ENCODE assay signal across 8 cellular contexts in the genomic region with DNA sequence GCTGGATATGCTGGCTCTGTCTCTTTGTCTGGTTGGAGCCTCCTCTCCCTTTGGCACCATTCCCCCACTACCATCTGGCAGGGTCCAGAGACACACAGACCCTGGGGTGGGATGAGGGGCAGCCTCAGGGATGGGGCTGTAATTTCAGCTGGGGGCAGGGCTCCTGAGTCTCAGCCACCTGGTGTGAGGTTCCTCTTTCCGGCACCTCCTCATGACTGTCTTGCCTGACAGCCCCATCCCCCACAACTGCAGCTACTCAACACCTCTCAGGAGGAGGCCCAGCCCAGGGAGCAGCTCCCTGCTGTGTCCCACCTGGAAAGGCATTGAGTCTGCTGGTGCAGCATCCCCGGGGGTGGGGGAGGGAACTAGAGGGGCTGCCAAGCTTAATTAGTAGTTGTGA. TPM values are rescaled to one million over a fixed set of nuclear protein-coding genes. Genes with fewer than 3 reads are reported as not detected.
DNase-seq lines count a peak whose midpoint lies in the region; ATAC-seq and TF ChIP-seq lines count a peak whose summit lies in the region.

No MANE protein-coding gene starts in this region.

- DNase-seq in stimulated activated CD4-positive, alpha-beta T cell treated with anti-CD3 and anti-CD28 coated beads, Interleukin-15, amount 100 ng/mL, for 24 hours: peak; percentile 11
- no peak for DNase-seq in stimulated activated CD4-positive, alpha-beta T cell treated with anti-CD3 and anti-CD28 coated beads, Interleukin-4, amount 100 ng/mL, for 1 hour
- peak; percentile 97 to 98 for DNase-seq in NCI-H524 (lab: John Stamatoyannopoulos, UW)
- no peak for DNase-seq in amniotic stem cell (lab: John Stamatoyannopoulos, UW)
- no peak for DNase-seq in left ventricle myocardium inferior
- no peak for DNase-seq in hippocampal formation (lab: John Stamatoyannopoulos, UW)

- H3K9me3 Mint-ChIP-seq in activated T-helper 17 cell treated with anti-CD3 and anti-CD28 coated beads, Interleukin-2, amount 50 U/mL, for 72 hours: no peaks in the 10 kb centered on the region

- no peaks in the 10 kb centered on the region for H3K27me3 Mint-ChIP-seq in activated T-helper 17 cell treated with anti-CD3 and anti-CD28 coated beads, Interleukin-2, amount 50 U/mL, for 72 hours

- no peak overlapping the region for H3K27ac ChIP-seq in left ventricle myocardium inferior (replicated peaks)

- H3K4me1 Mint-ChIP-seq in activated T-helper 17 cell treated with anti-CD3 and anti-CD28 coated beads, Interleukin-2, amount 50 U/mL, for 72 hours: peaks cover 6% of the 10 kb centered on the region

- intact Hi-C loops in left ventricle myocardium inferior (cut with micrococcal nuclease): no loop called here

- H3K9me3 ChIP-seq in left ventricle myocardium inferior (replicated peaks): no peaks in the 10 kb centered on the region

- H3K4me3 ChIP-seq in left ventricle myocardium inferior: no peak overlapping the region

- H3K36me3 Mint-ChIP-seq in activated T-helper 17 cell treated with anti-CD3 and anti-CD28 coated beads, Interleukin-2, amount 50 U/mL, for 72 hours (ENCODE audit: low read depth): no peaks in the 10 kb centered on the region

- ATAC-seq in HG03095 (IDR thresholded peaks at IDR 0.05; ENCODE audit: unreplicated experiment): peak; percentile 79
- ATAC-seq in activated T-helper 17 cell treated with anti-CD3 and anti-CD28 coated beads, Interleukin-2, amount 50 U/mL, for 72 hours (replicated peaks): no peak

- no peak for TF ChIP-seq CTCF in left ventricle myocardium inferior (IDR thresholded peaks at IDR 0.05; ENCODE audit: borderline replicate concordance)

- H3K4me1 ChIP-seq in left ventricle myocardium inferior: peaks cover 35% of the 10 kb centered on the region

- no peak overlapping the region for H3K4me3 Mint-ChIP-seq in activated T-helper 17 cell treated with anti-CD3 and anti-CD28 coated beads, Interleukin-2, amount 50 U/mL, for 72 hours

- no peaks in the 10 kb centered on the region for H3K36me3 ChIP-seq in left ventricle myocardium inferior

- H3K27me3 ChIP-seq in left ventricle myocardium inferior (ENCODE audit: low read depth): no peaks in the 10 kb centered on the region

- H3K27ac Mint-ChIP-seq in activated T-helper 17 cell treated with anti-CD3 and anti-CD28 coated beads, Interleukin-2, amount 50 U/mL, for 72 hours: no peak overlapping the region

RNA-seq across cellular contexts. Expression of a gene that starts 11.7 kb away (rescaled TPM):
- total RNA-seq in left ventricle myocardium inferior: 1,202 TPM
- 1,000 to 10,000 TPM; 2,772 to 2,939 TPM for total RNA-seq in activated T-helper 17 cell treated with anti-CD3 and anti-CD28 coated beads, Interleukin-2, amount 50 U/mL, for 72 hours

RNA-seq across cellular contexts. Expression of a gene that starts 46.7 kb away (rescaled TPM):
- 58.9 TPM for total RNA-seq in left ventricle myocardium inferior
- 1 to 10 TPM in 1 of 2 donors, under 1 TPM in 1; 0.48 to 1.8 TPM for total RNA-seq in activated T-helper 17 cell treated with anti-CD3 and anti-CD28 coated beads, Interleukin-2, amount 50 U/mL, for 72 hours

RNA-seq across cellular contexts. Expression of a gene that starts 48.5 kb away (rescaled TPM):
- 251 TPM for total RNA-seq in left ventricle myocardium inferior
- total RNA-seq in activated T-helper 17 cell treated with anti-CD3 and anti-CD28 coated beads, Interleukin-2, amount 50 U/mL, for 72 hours: 100 to 1,000 TPM; 265 to 629 TPM

Comparison
In these comparisons a context has a peak if more than half of its experiments do, and no peak if none do; other contexts are left out.
1. DNase-seq: peak in stimulated activated CD4-positive, alpha-beta T cell treated with anti-CD3 and anti-CD28 coated beads, Interleukin-15, amount 100 ng/mL, for 24 hours (single experiment) and NCI-H524 (2 of 2); none in stimulated activated CD4-positive, alpha-beta T cell treated with anti-CD3 and anti-CD28 coated beads, Interleukin-4, amount 100 ng/mL, for 1 hour (single experiment), amniotic stem cell (single experiment), left ventricle myocardium inferior (single experiment) and hippocampal formation (0 of 2).
2. RNA of a gene that starts 46.7 kb away (total RNA-seq): 58.9 TPM in left ventricle myocardium inferior (single experiment); 0.48 to 1.8 TPM in activated T-helper 17 cell treated with anti-CD3 and anti-CD28 coated beads, Interleukin-2, amount 50 U/mL, for 72 hours; every median in the first group is over 10 times any median in the second.